Comparison of ENCODE assay signal across 18 cellular contexts in genomic region chr18:8977166-8977565, GRCh38.
"Had no signal": no experiment of that assay in that cellular context is flagged by ENCODE, and none has a peak within 500 bp of the region (broad histone marks: within the 10 kb centered on the region; RNA-seq: fewer than 3 reads in every experiment).

No MANE protein-coding gene starts in this region.

- H3K4me3 ChIP-seq: dorsolateral prefrontal cortex, heart left ventricle, psoas muscle, skin epidermis, stomach, thoracic aorta had no signal

- H3K27ac ChIP-seq: neutrophil, psoas muscle, skin epidermis, stomach, thoracic aorta had no signal

- H3K36me3 Mint-ChIP-seq: naive thymus-derived CD8-positive, alpha-beta T cell had no signal

- H3K27me3 ChIP-seq: dorsolateral prefrontal cortex, heart left ventricle, neutrophil, stomach had no signal

- H3K27ac Mint-ChIP-seq: naive thymus-derived CD8-positive, alpha-beta T cell had no signal

- DNase-seq: cortex of kidney; dorsolateral prefrontal cortex; effector CD8-positive, alpha-beta T cell; heart left ventricle; hippocampal formation; islet precursor cell; mammary epithelial cell; naive thymus-derived CD8-positive, alpha-beta T cell; psoas muscle; stimulated activated CD4-positive, alpha-beta T cell treated with anti-CD3 and anti-CD28 coated beads, Interleukin-2, amount 100 ng/mL, for 24 hours; stimulated activated CD4-positive, alpha-beta T cell treated with anti-CD3 and anti-CD28 coated beads, Interleukin-4, amount 100 ng/mL, for 4 hours; stimulated activated naive CD4-positive, alpha-beta T cell; stomach; substantia nigra; trophoblast cell had no signal

- H3K36me3 ChIP-seq: heart left ventricle, neutrophil, stomach, thoracic aorta had no signal

- H3K4me3 Mint-ChIP-seq: naive thymus-derived CD8-positive, alpha-beta T cell had no signal

- H3K9me3 ChIP-seq: neutrophil, psoas muscle, stomach, thoracic aorta had no signal

- H3K4me1 ChIP-seq: heart left ventricle, psoas muscle had no signal
